Comparison of ENCODE assay signal across 10 cellular contexts in the genomic region with DNA sequence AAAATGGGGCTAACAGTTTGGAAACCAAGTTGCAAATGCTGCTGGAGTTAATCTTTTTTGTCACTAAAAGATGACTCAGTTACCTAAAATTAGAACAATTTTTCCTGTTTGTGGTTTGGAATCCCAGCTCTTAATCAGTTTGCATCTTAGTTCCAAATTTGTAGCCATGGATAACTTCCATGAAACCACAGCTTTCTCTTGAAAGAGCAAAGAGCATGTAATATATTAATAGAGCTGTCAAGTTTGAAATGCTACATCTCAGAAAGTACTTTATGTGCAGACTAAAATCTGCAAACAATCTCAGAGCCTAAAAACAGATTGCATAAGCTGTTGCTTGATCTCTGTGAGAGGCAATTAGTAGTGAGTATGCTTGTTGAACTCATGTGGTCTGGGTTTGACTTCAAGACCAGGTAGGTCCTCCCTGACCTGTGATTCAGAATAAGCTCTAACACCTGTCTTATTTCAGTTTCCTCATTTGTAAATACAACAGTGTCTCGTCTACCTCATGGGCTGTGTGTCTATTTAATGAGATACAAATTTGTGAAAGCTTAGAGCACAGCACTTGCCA. TPM values are rescaled to one million over a fixed set of nuclear protein-coding genes. Genes with fewer than 3 reads are reported as not detected.
DNase-seq lines count a peak whose midpoint lies in the region; ATAC-seq and TF ChIP-seq lines count a peak whose summit lies in the region.
"Had no signal": no experiment of that assay in that cellular context is flagged by ENCODE, and none has a peak within 500 bp of the region (broad histone marks: within the 10 kb centered on the region; RNA-seq: fewer than 3 reads in every experiment).

No MANE protein-coding gene starts in this region.

- H3K9me3 ChIP-seq in BLaER1 (no peaks in the 10 kb centered on the region), neutrophil (no peaks in the 10 kb centered on the region)

- peak; percentile 78 for DNase-seq in LHCN-M2 (ENCODE audit: low read depth)
- DNase-seq in naive thymus-derived CD8-positive, alpha-beta T cell, result no peak
- no peak for DNase-seq in effector memory CD8-positive, alpha-beta T cell
- no peak for DNase-seq in NCI-H1417 treated with DMSO at 0.1 percent for 48 hours (lab: John Stamatoyannopoulos, UW)
- DNase-seq: DMS153, NCI-H1930 had no signal

- no peaks in the 10 kb centered on the region for H3K27me3 Mint-ChIP-seq in naive thymus-derived CD8-positive, alpha-beta T cell
- no peaks in the 10 kb centered on the region for H3K27me3 Mint-ChIP-seq in effector memory CD8-positive, alpha-beta T cell

- H3K27me3 ChIP-seq in BLaER1, result no peaks in the 10 kb centered on the region
- no peaks in the 10 kb centered on the region for H3K27me3 ChIP-seq in neutrophil

- no peak for TF ChIP-seq CTCF in neutrophil (IDR thresholded peaks at IDR 0.05)

- H3K4me3 ChIP-seq in BLaER1 (no peak overlapping the region), neutrophil (ENCODE audit: low read depth in 1 of 2, low read length in 1 of 2) (no peak overlapping the region)

- POLR2A ChIA-PET in naive thymus-derived CD8-positive, alpha-beta T cell (lab: Charles Lee), result no interaction called here

- no peaks in the 10 kb centered on the region for H4K20me1 ChIP-seq in BLaER1

- no peak overlapping the region for H3K27ac Mint-ChIP-seq in naive thymus-derived CD8-positive, alpha-beta T cell
- H3K27ac Mint-ChIP-seq in effector memory CD8-positive, alpha-beta T cell, result peak overlapping the region in 1 of 2 donors; percentile 49

- H3K4me3 Mint-ChIP-seq in naive thymus-derived CD8-positive, alpha-beta T cell, result no peak overlapping the region
- H3K4me3 Mint-ChIP-seq in effector memory CD8-positive, alpha-beta T cell, result no peak overlapping the region

- H3K27ac ChIP-seq in BLaER1 (no peak overlapping the region), neutrophil (peak overlapping the region; percentile 63)

- H3K4me2 ChIP-seq in BLaER1, result peak overlapping the region; percentile 39

- H3K9ac ChIP-seq in BLaER1, result no peak overlapping the region

- no peaks in the 10 kb centered on the region for H3K9me3 Mint-ChIP-seq in naive thymus-derived CD8-positive, alpha-beta T cell
- H3K9me3 Mint-ChIP-seq in effector memory CD8-positive, alpha-beta T cell, result no peaks in the 10 kb centered on the region

- ATAC-seq in esophagus mucosa (peak; percentile 72), GM18907 (IDR thresholded peaks at IDR 0.05; ENCODE audit: unreplicated experiment) (no peak)
- ATAC-seq in naive thymus-derived CD8-positive, alpha-beta T cell, result no peak
- no peak for ATAC-seq in effector memory CD8-positive, alpha-beta T cell (replicated peaks)

- H3K36me3 ChIP-seq in BLaER1 (peaks cover 33% of the 10 kb centered on the region), neutrophil (peaks cover 5% of the 10 kb centered on the region)

- peaks cover 2 to 15% (median 5%) of the 10 kb centered on the region in 4 donors for H3K4me1 Mint-ChIP-seq in naive thymus-derived CD8-positive, alpha-beta T cell
- peaks cover 0 to 12% of the 10 kb centered on the region in 2 donors for H3K4me1 Mint-ChIP-seq in effector memory CD8-positive, alpha-beta T cell (ENCODE audit: low read depth in 2 of 2)

- H3K4me1 ChIP-seq in BLaER1 (peaks cover 38% of the 10 kb centered on the region), neutrophil (ENCODE audit: control insufficient read depth in 1 of 2, insufficient read depth in 1 of 2, low read depth in 1 of 2, low read length in 1 of 2) (peaks cover 33% of the 10 kb centered on the region in 2 experiments)

- H3K36me3 Mint-ChIP-seq in naive thymus-derived CD8-positive, alpha-beta T cell, result peaks cover 8 to 81% (median 23%) of the 10 kb centered on the region in 3 donors
- H3K36me3 Mint-ChIP-seq in effector memory CD8-positive, alpha-beta T cell (ENCODE audit: insufficient read depth), result peaks cover 33% of the 10 kb centered on the region

RNA-seq across cellular contexts. Expression of a gene that starts 23.5 kb away (rescaled TPM):
- total RNA-seq in LHCN-M2 (2014; rRNA removed), result 6.8 and 10.9 TPM in 2 replicates
- polyA plus RNA-seq in LHCN-M2 (2012), result 3.9 TPM
- total RNA-seq in esophagus mucosa, result 6.3 TPM
- total RNA-seq in naive thymus-derived CD8-positive, alpha-beta T cell, result 10 to 100 TPM; 12.1 to 12.5 TPM
- polyA plus RNA-seq in naive thymus-derived CD8-positive, alpha-beta T cell, result 1 to 10 TPM; 5.4 to 7.5 (median 5.6) TPM

RNA-seq across cellular contexts. Expression of a gene that starts 59.5 kb away (rescaled TPM):
- total RNA-seq in LHCN-M2 (2014; rRNA removed), result 64.4 and 73.2 TPM in 2 replicates
- polyA plus RNA-seq in LHCN-M2 (2012), result 17.1 TPM
- 67.0 TPM for total RNA-seq in esophagus mucosa
- total RNA-seq in naive thymus-derived CD8-positive, alpha-beta T cell, result 1 to 10 TPM; 1.0 to 1.1 TPM
- under 1 TPM; 0.46 to 0.56 (median 0.49) TPM for polyA plus RNA-seq in naive thymus-derived CD8-positive, alpha-beta T cell

Comparison
In these comparisons a context has a peak if more than half of its experiments do, and no peak if none do; other contexts are left out.
1. RNA of a gene that starts 59.5 kb away (total RNA-seq): 67.0 TPM in esophagus mucosa (single experiment) and 64.4 to 73.2 TPM in LHCN-M2; 1.0 to 1.1 TPM in naive thymus-derived CD8-positive, alpha-beta T cell; every median in the first group is over 10 times any median in the second.